In the genomic region with DNA sequence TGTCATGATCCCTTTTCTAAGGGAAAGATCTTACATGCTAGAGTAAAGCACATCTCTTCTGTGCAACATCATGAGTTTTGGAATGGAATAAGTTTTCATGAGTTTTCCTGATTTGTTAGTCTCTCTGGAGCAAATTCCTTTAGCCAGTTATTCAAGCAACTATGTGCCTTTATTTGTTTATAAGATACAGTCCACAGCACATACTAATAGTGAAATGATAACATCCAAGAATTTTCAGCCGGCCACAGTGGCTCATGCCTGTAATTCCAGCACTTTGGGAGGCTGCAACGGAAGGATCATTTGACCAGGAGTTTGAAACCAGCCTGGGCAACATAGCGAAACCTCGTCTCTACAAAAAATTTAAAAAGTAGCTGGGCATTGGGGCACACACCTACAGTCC, we compare ENCODE assay signal across 17 cellular contexts.
DNase-seq lines count a peak whose midpoint lies in the region; ATAC-seq, FAIRE-seq and TF ChIP-seq lines count a peak whose summit lies in the region.
"Had no signal": no experiment of that assay in that cellular context is flagged by ENCODE, and none has a peak within 500 bp of the region (broad histone marks: within the 10 kb centered on the region; RNA-seq: fewer than 3 reads in every experiment).

No MANE protein-coding gene starts in this region.

- no peak overlapping the region for H2AFZ ChIP-seq in HepG2 (ENCODE audit: low read length)
- H2AFZ ChIP-seq in astrocyte (ENCODE audit: low read depth, low read length) = no peak overlapping the region

- H3K36me3 Mint-ChIP-seq in astrocyte (ENCODE audit: low read depth, unreplicated experiment) = no peaks in the 10 kb centered on the region

- TF ChIP-seq POLR2A in HepG2 (IDR thresholded peaks at IDR 0.05; ENCODE audit: insufficient read depth in 1 of 2, low read depth in 2 of 2, low read length in 2 of 2) (no peak), right lobe of liver (IDR thresholded peaks at IDR 0.05) (no peak), H54 (IDR thresholded peaks at IDR 0.05; ENCODE audit: low read depth, low read length) (no peak), vagina (IDR thresholded peaks at IDR 0.05) (no peak)

- H3K27me3 ChIP-seq in HepG2 (ENCODE audit: control insufficient read depth in 1 of 2, insufficient read depth in 2 of 2, low read length in 2 of 2) = 0 out of 5 replicates have a peak, but pooled peaks cover 0 to 3% of the 10 kb centered on the region in 2 experiments
- no peaks in the 10 kb centered on the region for H3K27me3 ChIP-seq in right lobe of liver
- H3K27me3 ChIP-seq in astrocyte (ENCODE audit: insufficient read depth, low read length) = no peaks in the 10 kb centered on the region
- H3K27me3 ChIP-seq in lower lobe of right lung (ENCODE audit: low read depth) = no peaks in the 10 kb centered on the region
- no peaks in the 10 kb centered on the region for H3K27me3 ChIP-seq in vagina

- BruUV-seq in HepG2 (replicated peaks; lab: Mats Ljungman, UMichigan) = no TSS peak

- H3K9ac ChIP-seq in HepG2 (ENCODE audit: insufficient read depth, low read depth, low read length) (no peak overlapping the region), astrocyte (ENCODE audit: low read length) (peak overlapping the region; percentile 37)

- in situ Hi-C loops in HepG2 (cut with HindIII; ENCODE audit: extremely low pct_ligation_motif_present, low pct_unique_long_range_greater_than_20kb) = no loop called here

- no peaks in the 10 kb centered on the region for H3K4me1 ChIP-seq in HepG2 (ENCODE audit: insufficient read depth, low read length)
- no peaks in the 10 kb centered on the region for H3K4me1 ChIP-seq in right lobe of liver
- peaks cover 26% of the 10 kb centered on the region for H3K4me1 ChIP-seq in astrocyte (ENCODE audit: insufficient read depth, low read length)
- H3K4me1 ChIP-seq in lower lobe of right lung = no peaks in the 10 kb centered on the region
- peaks cover 8% of the 10 kb centered on the region for H3K4me1 ChIP-seq in vagina
- H3K4me1 ChIP-seq: left ventricle myocardium inferior had no signal

- H3K27me3 Mint-ChIP-seq in astrocyte (ENCODE audit: low read depth, unreplicated experiment) = no peaks in the 10 kb centered on the region

- TF ChIP-seq EP300 in HepG2 (IDR thresholded peaks at IDR 0.05; ENCODE audit: low read depth in 2 of 2, low read length in 2 of 2) (no peak), HepG2 (CRISPR knock-in tag; IDR thresholded peaks at IDR 0.05; ENCODE audit: borderline replicate concordance) (no peak)

- ATAC-seq in HepG2 (no peak), right lobe of liver (no peak), lower lobe of right lung (no peak)

- peaks cover 22% of the 10 kb centered on the region for H3K4me1 Mint-ChIP-seq in astrocyte (ENCODE audit: low read depth, unreplicated experiment)

- H3K9me3 ChIP-seq in HepG2 (ENCODE audit: low read length) (no peaks in the 10 kb centered on the region), right lobe of liver (no peaks in the 10 kb centered on the region), astrocyte (ENCODE audit: insufficient read depth, low read depth, low read length) (no peaks in the 10 kb centered on the region), lower lobe of right lung (no peaks in the 10 kb centered on the region), vagina (no peaks in the 10 kb centered on the region)
- H3K9me3 ChIP-seq: left ventricle myocardium inferior had no signal

- no peak overlapping the region for H3K4me2 ChIP-seq in HepG2 (ENCODE audit: low read depth, low read length)
- peak overlapping the region; percentile 54 for H3K4me2 ChIP-seq in astrocyte (ENCODE audit: low read length)

- no peaks in the 10 kb centered on the region for H3K9me3 Mint-ChIP-seq in astrocyte (ENCODE audit: unreplicated experiment)
- H3K9me3 Mint-ChIP-seq: nephron had no signal

- H3K27ac Mint-ChIP-seq in astrocyte (ENCODE audit: unreplicated experiment) = peak overlapping the region; percentile 89
- H3K27ac Mint-ChIP-seq: nephron had no signal

- H3K79me2 ChIP-seq in HepG2 (ENCODE audit: insufficient read depth, low read length) = no peaks in the 10 kb centered on the region
- H3K79me2 ChIP-seq in astrocyte (ENCODE audit: insufficient read depth, low read length) = no peaks in the 10 kb centered on the region

- WGBS in HepG2 (ENCODE audit: low lambda C conversion rate) = 20% methylated on average over 4 of the region's 4 CpGs
- 64% methylated on average over 4 of the region's 4 CpGs for WGBS in right lobe of liver (ENCODE audit: insufficient coverage, low coverage, low lambda C conversion rate, missing lambda C conversion rate)

- intact Hi-C loops in HepG2 (cut with micrococcal nuclease; ENCODE audit: unreplicated experiment) = no loop called here
- intact Hi-C loops in right lobe of liver (cut with DNase I) = no loop called here
- intact Hi-C loops in lower lobe of right lung (cut with DNase I) = no loop called here
- intact Hi-C loops in vagina (cut with DNase I) = no loop called here

- no peak overlapping the region for H3K4me3 Mint-ChIP-seq in astrocyte (ENCODE audit: unreplicated experiment)
- H3K4me3 Mint-ChIP-seq: nephron had no signal

- FAIRE-seq in HepG2 (lab: Jason Lieb, UNC) (no peak), astrocyte (lab: Jason Lieb, UNC) (peak; percentile 91), H54 (lab: Jason Lieb, UNC) (no peak)
- FAIRE-seq: A204.1 had no signal

- no peaks in the 10 kb centered on the region for H3K36me3 ChIP-seq in HepG2 (replicated peaks in 1 of 2; ENCODE audit: control insufficient read depth in 1 of 2, insufficient read depth in 2 of 2, low read length in 2 of 2)
- no peaks in the 10 kb centered on the region for H3K36me3 ChIP-seq in right lobe of liver
- H3K36me3 ChIP-seq in astrocyte (ENCODE audit: insufficient read depth, low read length) = no peaks in the 10 kb centered on the region
- no peaks in the 10 kb centered on the region for H3K36me3 ChIP-seq in lower lobe of right lung
- no peaks in the 10 kb centered on the region for H3K36me3 ChIP-seq in vagina
- H3K36me3 ChIP-seq: left ventricle myocardium inferior had no signal

- no peaks in the 10 kb centered on the region for H4K20me1 ChIP-seq in HepG2 (ENCODE audit: insufficient read depth, low read length)
- no peaks in the 10 kb centered on the region for H4K20me1 ChIP-seq in astrocyte (ENCODE audit: insufficient read depth, low read length)

- no peak for TF ChIP-seq RAD21 in HepG2 (CRISPR knock-in tag; IDR thresholded peaks at IDR 0.05)

- TF ChIP-seq CTCF in HepG2 (CRISPR knock-in tag; IDR thresholded peaks at IDR 0.05) (no peak), right lobe of liver (IDR thresholded peaks at IDR 0.05) (no peak), astrocyte (IDR thresholded peaks at IDR 0.05; ENCODE audit: insufficient read depth, low read depth, low read length) (no peak), lower lobe of right lung (IDR thresholded peaks at IDR 0.05) (no peak), vagina (IDR thresholded peaks at IDR 0.05) (no peak)

- DNase-seq in HepG2 (ENCODE audit: low spot score) (no peak), right lobe of liver (no peak), astrocyte (ENCODE audit: low read depth) (peak; percentile 86), iris pigment epithelial cell (ENCODE audit: low read depth) (peak; percentile 79), H54 (ENCODE audit: insufficient read length, low spot score) (no peak), lower lobe of right lung (no peak), vagina (ENCODE audit: extremely low spot score in 2 of 2) (no peak)
- no peak for DNase-seq in stimulated activated CD4-positive, alpha-beta T cell treated with anti-CD3 and anti-CD28 coated beads, Interleukin-12 subunit alpha, Interleukin-12 subunit beta, amount 100 ng/mL, for 4 hours
- DNase-seq: activated CD4-positive, alpha-beta T cell treated with anti-CD3 and anti-CD28 coated beads for 48 hours; activated T-cell treated with anti-CD3 and anti-CD28 coated beads, Interleukin-2, amount 50 U/mL, for 48 hours; anterior cingulate cortex; effector CD8-positive, alpha-beta T cell; KBM-7; left ventricle myocardium inferior; NCI-H1436 treated with DMSO at 0.1 percent for 48 hours had no signal

- POLR2A ChIA-PET in HepG2 (lab: Yijun Ruan, JAX) = no interaction called here

- H3K4me3 ChIP-seq in HepG2 (replicated peaks in 1 of 3; ENCODE audit: insufficient read depth in 1 of 3, low read depth in 2 of 3, low read length in 3 of 3) (no peak overlapping the region), right lobe of liver (no peak overlapping the region), astrocyte (ENCODE audit: insufficient read depth, low read depth, low read length) (no peak overlapping the region), lower lobe of right lung (no peak overlapping the region), vagina (no peak overlapping the region)
- H3K4me3 ChIP-seq: left ventricle myocardium inferior had no signal

- CTCF ChIA-PET in HepG2 (lab: Yijun Ruan, JAX; ENCODE audit: low intra/inter-chr PET ratio, low total read pairs) = no interaction called here

- H3K27ac ChIP-seq in HepG2 (ENCODE audit: extremely low read length, insufficient read depth, low read length) = no peak overlapping the region
- no peak overlapping the region for H3K27ac ChIP-seq in right lobe of liver
- peak overlapping the region; percentile 65 for H3K27ac ChIP-seq in astrocyte (ENCODE audit: low read depth, low read length)
- no peak overlapping the region for H3K27ac ChIP-seq in lower lobe of right lung
- H3K27ac ChIP-seq in vagina = no peak overlapping the region
- H3K27ac ChIP-seq: left ventricle myocardium inferior had no signal

TF ChIP-seq in HepG2, 621 proteins besides CTCF, POLR2A, EP300 and RAD21:
- TF ChIP-seq ATF7 (IDR thresholded peaks at IDR 0.05) (peak; percentile 76), ATF7 (CRISPR knock-in tag; IDR thresholded peaks at IDR 0.05) (no peak), TCF7L2 (IDR thresholded peaks at IDR 0.05; ENCODE audit: low read depth, low read length) (no peak), TMF1 (CRISPR knock-in tag; IDR thresholded peaks at IDR 0.05; ENCODE audit: low read depth) (no peak), ZNF879 (CRISPR knock-in tag; IDR thresholded peaks at IDR 0.05) (no peak)

Comparison
In these comparisons a context has a peak if more than half of its experiments do, and no peak if none do; other contexts are left out.
1. DNase-seq: peak in astrocyte (single experiment) and iris pigment epithelial cell (single experiment); none in HepG2 (single experiment), right lobe of liver (0 of 3), stimulated activated CD4-positive, alpha-beta T cell treated with anti-CD3 and anti-CD28 coated beads, Interleukin-12 subunit alpha, Interleukin-12 subunit beta, amount 100 ng/mL, for 4 hours (single experiment), H54 (single experiment), lower lobe of right lung (single experiment) and vagina (0 of 2).